In genomic region chr12:12562016-12562483, GRCh38 we compare ENCODE assay signal across 8 cellular contexts.
DNase-seq lines count a peak whose midpoint lies in the region; ATAC-seq and TF ChIP-seq lines count a peak whose summit lies in the region.

No MANE protein-coding gene starts in this region.

- peak overlapping the region; percentile 91 to 97 (median 95) for H3K27ac Mint-ChIP-seq in nephron

- peak overlapping the region; percentile 87 to 94 (median 91) for H3K4me3 Mint-ChIP-seq in nephron

- ATAC-seq in HG03135 (IDR thresholded peaks at IDR 0.05; ENCODE audit: unreplicated experiment): no peak

- H3K4me3 ChIP-seq in GM12865 (ENCODE audit: low read depth, low read length): peak overlapping the region; percentile 100

- H3K36me3 Mint-ChIP-seq in nephron (ENCODE audit: low read depth): peaks cover 11% of the 10 kb centered on the region

- TF ChIP-seq CTCF in GM12865 (IDR thresholded peaks at IDR 0.05; ENCODE audit: insufficient read depth, low read depth, low read length, missing control alignments) (no peak), nephron (IDR thresholded peaks at IDR 0.05; ENCODE audit: unreplicated experiment in 3 of 3) (no peak)

- H3K4me1 Mint-ChIP-seq in nephron: peaks cover 23% of the 10 kb centered on the region

- DNase-seq in GM12865 (ENCODE audit: low read depth): peak; percentile 57
- DNase-seq in NAMALWA (ENCODE audit: low spot score): peak; percentile 62
- peak; percentile 48 to 59 for DNase-seq in activated T-cell treated with anti-CD3 and anti-CD28 coated beads, Interleukin-2, amount 50 U/mL, for 48 hours
- DNase-seq in fibroblast of gingiva (ENCODE audit: low read depth): peak; percentile 6
- no peak for DNase-seq in medulla oblongata (ENCODE audit: extremely low spot score)
- no peak for DNase-seq in NK-92 (lab: John Stamatoyannopoulos, UW; ENCODE audit: unreplicated experiment)

- H3K27me3 Mint-ChIP-seq in nephron (ENCODE audit: low read depth): no peaks in the 10 kb centered on the region

- peaks cover 11% of the 10 kb centered on the region for H3K9me3 Mint-ChIP-seq in nephron

Comparison
In these comparisons a context has a peak if more than half of its experiments do, and no peak if none do; other contexts are left out.
1. DNase-seq: peak in GM12865 (single experiment), NAMALWA (single experiment), activated T-cell treated with anti-CD3 and anti-CD28 coated beads, Interleukin-2, amount 50 U/mL, for 48 hours (2 of 2) and fibroblast of gingiva (single experiment); none in medulla oblongata (single experiment) and NK-92 (single experiment).